Comparison of ENCODE assay signal across 27 cellular contexts in the genomic region with DNA sequence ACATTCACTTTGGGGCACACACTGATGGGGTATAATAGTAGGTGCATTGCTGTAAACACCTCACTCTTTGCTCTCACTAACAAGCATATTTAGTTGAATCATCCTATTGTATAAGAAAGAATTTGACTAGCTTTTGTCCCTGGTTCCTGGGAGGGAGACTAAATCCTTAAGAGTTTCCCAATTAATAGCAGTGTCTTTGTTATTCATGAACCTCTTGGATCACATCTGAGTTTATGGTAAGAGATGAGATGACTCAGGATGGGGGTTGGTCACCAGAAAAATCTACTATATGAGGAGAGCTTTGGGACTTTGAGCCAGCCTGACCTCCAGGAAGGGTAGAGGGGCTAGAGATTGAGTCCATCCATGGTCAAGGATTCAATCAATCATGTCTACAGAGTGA. TPM values are rescaled to one million over a fixed set of nuclear protein-coding genes. Genes with fewer than 3 reads are reported as not detected.
A peak's percentile ranks its signal among the peaks of the same experiment; 100 is the strongest.
DNase-seq lines count a peak whose midpoint lies in the region; ATAC-seq and TF ChIP-seq lines count a peak whose summit lies in the region.
"Had no signal": no experiment of that assay in that cellular context is flagged by ENCODE, and none has a peak within 500 bp of the region (broad histone marks: within the 10 kb centered on the region; RNA-seq: fewer than 3 reads in every experiment).

No MANE protein-coding gene starts in this region.

- H3K36me3 ChIP-seq in GM23248 (ENCODE audit: low read depth) (peaks cover 29% of the 10 kb centered on the region), tibial nerve (peaks cover 0 to 71% (median 0%) of the 10 kb centered on the region in 3 donors)

- H3F3A ChIP-seq in GM23248 (ENCODE audit: insufficient read depth) = peaks cover 27% of the 10 kb centered on the region

- no peak for TF ChIP-seq POLR2A in tibial nerve (IDR thresholded peaks at IDR 0.05)

- H3K9me3 ChIP-seq in GM23248 (ENCODE audit: low read depth) (no peaks in the 10 kb centered on the region), tibial nerve (no peaks in the 10 kb centered on the region)

- H3K4me1 ChIP-seq in GM23248 (ENCODE audit: insufficient read depth) = peaks cover 15% of the 10 kb centered on the region
- H3K4me1 ChIP-seq in tibial nerve = no peaks in the 10 kb centered on the region
- H3K4me1 ChIP-seq: gastroesophageal sphincter, parathyroid adenoma had no signal

- no peaks in the 10 kb centered on the region for H4K20me1 ChIP-seq in GM23248 (ENCODE audit: insufficient read depth)

- H2AFZ ChIP-seq in GM23248 = no peak overlapping the region
- H2AFZ ChIP-seq: parathyroid adenoma had no signal

- ATAC-seq in HG02588 (IDR thresholded peaks at IDR 0.05; ENCODE audit: unreplicated experiment) = no peak
- ATAC-seq: activated CD4-positive, CD25-positive, alpha-beta regulatory T cell treated with anti-CD3 and anti-CD28 coated beads, Interleukin-2, amount 50 U/mL, for 24 hours; activated T-cell treated with anti-CD3 and anti-CD28 coated beads, Interleukin-2, amount 50 U/mL, for 4 hours; effector memory CD8-positive, alpha-beta T cell; gastroesophageal sphincter; GM12878; left cardiac atrium; stimulated activated memory B cell treated with anti-CD40 and anti-IgM and Interleukin-4, amounts not matched to agents 10 μg/mL and 1 μg/mL and 100 μg/mL, for 72 hours had no signal

- TF ChIP-seq CTCF in astrocyte of the spinal cord (IDR thresholded peaks at IDR 0.05; ENCODE audit: low read depth, low read length) (no peak), fibroblast of pulmonary artery (IDR thresholded peaks at IDR 0.05; ENCODE audit: low read length, missing control alignments) (no peak), tibial nerve (IDR thresholded peaks at IDR 0.05) (no peak)

- H3K27ac ChIP-seq in GM23248 = peak overlapping the region; percentile 49
- no peak overlapping the region for H3K27ac ChIP-seq in tibial nerve
- H3K27ac ChIP-seq: gastroesophageal sphincter, parathyroid adenoma had no signal

- no peak overlapping the region for H3K9ac ChIP-seq in GM23248
- H3K9ac ChIP-seq: parathyroid adenoma had no signal

- no peak overlapping the region for H3K4me3 ChIP-seq in GM23248
- no peak overlapping the region for H3K4me3 ChIP-seq in astrocyte of the spinal cord (ENCODE audit: low read depth, low read length)
- H3K4me3 ChIP-seq in fibroblast of pulmonary artery (replicated peaks; ENCODE audit: low read depth, low read length) = no peak overlapping the region
- H3K4me3 ChIP-seq in tibial nerve = no peak overlapping the region
- H3K4me3 ChIP-seq: gastroesophageal sphincter, GM12878 had no signal

- DNase-seq in AG08396 (ENCODE audit: low spot score) (peak; percentile 6), GM23248 (peak; percentile 80), astrocyte of the spinal cord (ENCODE audit: low read depth, low spot score) (peak; percentile 48), fibroblast of pulmonary artery (ENCODE audit: low read depth) (peak; percentile 60), NCI-H69 (lab: John Stamatoyannopoulos, UW) (no peak), tibial nerve (ENCODE audit: low spot score in 2 of 2) (no peak)
- no peak for DNase-seq in activated CD4-positive, CD25-positive, alpha-beta regulatory T cell (lab: John Stamatoyannopoulos, UW)
- DNase-seq: activated CD8-positive, alpha-beta memory T cell treated with anti-CD3 and anti-CD28 coated beads for 24 hours; activated naive CD4-positive, alpha-beta T cell treated with anti-CD3 and anti-CD28 coated beads for 36 hours; activated T-cell treated with anti-CD3 and anti-CD28 coated beads, Interleukin-2, amount 50 U/mL, for 4 hours; anterior cingulate cortex; CD4-positive, CD25-positive, alpha-beta regulatory T cell; DMS 273 treated with DMSO at 0.1 percent for 48 hours; effector memory CD8-positive, alpha-beta T cell; GDM1; Karpas-422; left cardiac atrium; midbrain; NCI-H1105; NCI-H510A; T-helper 9 cell had no signal

- no peak for TF ChIP-seq EP300 in tibial nerve (IDR thresholded peaks at IDR 0.05)

- H3K79me2 ChIP-seq in GM23248 (ENCODE audit: insufficient read depth) = no peaks in the 10 kb centered on the region
- H3K79me2 ChIP-seq: parathyroid adenoma had no signal

- H3K4me2 ChIP-seq in GM23248 (ENCODE audit: unreplicated experiment) = peak overlapping the region; percentile 10

- H3K27me3 ChIP-seq in GM23248 (replicated peaks; ENCODE audit: insufficient read depth) (no peaks in the 10 kb centered on the region), tibial nerve (no peaks in the 10 kb centered on the region)
- H3K27me3 ChIP-seq: gastroesophageal sphincter had no signal

- in situ Hi-C loops in GM23248 (cut with MboI) = no loop called here
- in situ Hi-C loops in astrocyte of the spinal cord (cut with HindIII; ENCODE audit: low sequenced_read_pairs) = no loop called here

- H3K9me2 ChIP-seq in GM23248 (ENCODE audit: insufficient read depth) = no peaks in the 10 kb centered on the region

RNA-seq across cellular contexts. Expression of a gene that starts 56.8 kb away (rescaled TPM):
- 28.2 and 37.1 TPM in 2 replicates for total RNA-seq in GM23248 (2014; rRNA removed; shearing (Covaris generic))
- 32.0 and 34.3 TPM in 2 replicates for polyA plus RNA-seq in GM23248 (2016; fragmentation: Nextera tagmentation; extraction: Ambion mirVana)
- total RNA-seq in tibial nerve = 10 to 100 TPM; 32.9 to 50.4 (median 42.8) TPM

Comparison
In these comparisons a context has a peak if more than half of its experiments do, and no peak if none do; other contexts are left out.
1. DNase-seq: peak in AG08396 (single experiment), GM23248 (single experiment), astrocyte of the spinal cord (single experiment) and fibroblast of pulmonary artery (single experiment); none in NCI-H69 (single experiment), activated CD4-positive, CD25-positive, alpha-beta regulatory T cell (0 of 4) and tibial nerve (0 of 2).